ENCODE assay signal across 28 cellular contexts in genomic region chr17:34485999-34486398, GRCh38.
A peak's percentile ranks its signal among the peaks of the same experiment; 100 is the strongest.
DNase-seq lines count a peak whose midpoint lies in the region; ATAC-seq and TF ChIP-seq lines count a peak whose summit lies in the region.
"Had no signal": no experiment of that assay in that cellular context is flagged by ENCODE, and none has a peak within 500 bp of the region (broad histone marks: within the 10 kb centered on the region; RNA-seq: fewer than 3 reads in every experiment).

No MANE protein-coding gene starts in this region.

- H4K91ac ChIP-seq in IMR-90 (ENCODE audit: insufficient read depth, low read depth, low read length) = no peak overlapping the region

- H3K27me3 ChIP-seq in IMR-90 (ENCODE audit: control insufficient read depth, insufficient read depth, low read length) = no peaks in the 10 kb centered on the region
- peaks cover 13% of the 10 kb centered on the region; the same call in 1 of the 2 replicates for H3K27me3 ChIP-seq in GM23338 (ENCODE audit: insufficient read depth)
- H3K27me3 ChIP-seq: colonic mucosa had no signal

- H3K4me3 ChIP-seq in IMR-90 (ENCODE audit: insufficient read depth, low read depth, low read length) = no peak overlapping the region
- H3K4me3 ChIP-seq in GM23338 = no peak overlapping the region
- H3K4me3 ChIP-seq: adrenal gland, breast epithelium, colonic mucosa, esophagus muscularis mucosa, gastrocnemius medialis, lung, SJCRH30, tibial artery had no signal

- no peaks in the 10 kb centered on the region for H3K9me1 ChIP-seq in IMR-90 (ENCODE audit: insufficient read depth, low read length)

- in situ Hi-C loops in IMR-90 (cut with MboI; ENCODE audit: low sequenced_read_pairs) = no loop called here

- H3K9me2 ChIP-seq in GM23338 (ENCODE audit: insufficient read depth) = no peaks in the 10 kb centered on the region

- POLR2A ChIA-PET in IMR-90 (lab: Charles Lee; ENCODE audit: unreplicated experiment) = no interaction called here

- no peak overlapping the region for H2BK20ac ChIP-seq in IMR-90 (ENCODE audit: low read depth, low read length)

- ATAC-seq in IMR-90 (ENCODE audit: low read depth) (no peak), GM23338 (no peak), HG02852 (IDR thresholded peaks at IDR 0.05; ENCODE audit: unreplicated experiment) (no peak)
- ATAC-seq in activated T-helper 17 cell treated with anti-CD3 and anti-CD28 coated beads, Interleukin-2, amount 50 U/mL, for 72 hours (replicated peaks) = peak; percentile 48
- ATAC-seq: CD8-positive, alpha-beta T cell; effector memory CD8-positive, alpha-beta T cell; gastrocnemius medialis; T-helper 17 cell had no signal

- H2BK5ac ChIP-seq in IMR-90 (ENCODE audit: low read depth, low read length, poor library complexity, severe bottlenecking) = no peak overlapping the region

- no peak for DNase-seq in IMR-90
- DNase-seq in NOMO-1 (lab: John Stamatoyannopoulos, UW; ENCODE audit: unreplicated experiment in 2 of 2) = peak; percentile 84 to 93
- peak; percentile 57 for DNase-seq in medulla oblongata (ENCODE audit: extremely low spot score)
- DNase-seq in GM23338 (ENCODE audit: low spot score) = no peak
- no peak for DNase-seq in OCI-M2 (lab: John Stamatoyannopoulos, UW; ENCODE audit: unreplicated experiment)
- DNase-seq in HT-29 (ENCODE audit: low spot score) = no peak
- DNase-seq: activated CD4-positive, alpha-beta T cell treated with anti-CD3 and anti-CD28 coated beads, Interleukin-2, amount 10 ng/mL, durations not matched to agents 24 days and 14 days; activated effector memory CD4-positive, alpha-beta T cell treated with Interleukin-2 at 50 U/mL for 16 hours; adrenal gland; CD8-positive, alpha-beta T cell; colonic mucosa; DMS153; effector memory CD8-positive, alpha-beta T cell; gastrocnemius medialis; NCI-H1694; NCI-H2171; NCI-H526 treated with DMSO at 0.1 percent for 48 hours; SJCRH30; stimulated activated CD4-positive, alpha-beta T cell treated with anti-CD3 and anti-CD28 coated beads, Interleukin-4, amount 100 ng/mL, for 1 hour; T-helper 17 cell; tibial artery had no signal

- H3K27me3 Mint-ChIP-seq in activated T-helper 17 cell treated with anti-CD3 and anti-CD28 coated beads, Interleukin-2, amount 50 U/mL, for 72 hours = peaks cover 50% of the 10 kb centered on the region
- H3K27me3 Mint-ChIP-seq in GM23338 (ENCODE audit: insufficient read depth, low read depth, poor library complexity) = peaks cover 13% of the 10 kb centered on the region

- no peak for TF ChIP-seq RAD21 in IMR-90 (IDR thresholded peaks at IDR 0.05; ENCODE audit: low read length)

- dilution Hi-C loops in IMR-90 (cut with HindIII; ENCODE audit: low sequenced_read_pairs, unreplicated experiment) = no loop called here

- H3K9ac ChIP-seq in IMR-90 (ENCODE audit: low read depth, low read length) = no peak overlapping the region

- H3K27ac ChIP-seq in IMR-90 (ENCODE audit: insufficient read depth, low read length) (no peak overlapping the region), GM23338 (ENCODE audit: low read depth) (no peak overlapping the region)
- H3K27ac ChIP-seq: adrenal gland, breast epithelium, colonic mucosa, esophagus muscularis mucosa, gastrocnemius medialis, SJCRH30, tibial artery, VCaP had no signal

- no peaks in the 10 kb centered on the region for H3K4me1 Mint-ChIP-seq in activated T-helper 17 cell treated with anti-CD3 and anti-CD28 coated beads, Interleukin-2, amount 50 U/mL, for 72 hours
- H3K4me1 Mint-ChIP-seq in GM23338 = peaks cover 3% of the 10 kb centered on the region; the same call in 1 of the 3 replicates

- no peaks in the 10 kb centered on the region for H3K79me1 ChIP-seq in IMR-90 (ENCODE audit: low read depth in 1 of 2, low read length in 2 of 2)

- H3K36me3 ChIP-seq in IMR-90 (ENCODE audit: control insufficient read depth, insufficient read depth, low read length) (no peaks in the 10 kb centered on the region), GM23338 (ENCODE audit: insufficient read depth) (no peaks in the 10 kb centered on the region; the same call in 1 of the 2 replicates)
- H3K36me3 ChIP-seq: adrenal gland, breast epithelium, colonic mucosa, esophagus muscularis mucosa, gastrocnemius medialis, SJCRH30, tibial artery had no signal

- CTCF ChIA-PET in IMR-90 (lab: Yijun Ruan, JAX) = no interaction called here

- no peak overlapping the region for H3K4me3 Mint-ChIP-seq in activated T-helper 17 cell treated with anti-CD3 and anti-CD28 coated beads, Interleukin-2, amount 50 U/mL, for 72 hours
- no peak overlapping the region for H3K4me3 Mint-ChIP-seq in GM23338
- H3K4me3 Mint-ChIP-seq: activated CD4-positive, alpha-beta T cell treated with anti-CD3 and anti-CD28 coated beads, Interleukin-2, amount 10 ng/mL, durations not matched to agents 24 days and 14 days; CD8-positive, alpha-beta T cell; effector memory CD8-positive, alpha-beta T cell; stimulated activated naive CD8-positive, alpha-beta T cell treated with anti-CD3 and anti-CD28 coated beads, Interleukin-15, Interleukin-2, amounts not matched to agents 100 ng/mL and 50 ng/mL, for 24 hours; T-helper 17 cell had no signal

- H4K8ac ChIP-seq in IMR-90 (ENCODE audit: low read depth in 2 of 2, low read length in 2 of 2) = no peak overlapping the region

- H3K4me2 ChIP-seq in IMR-90 (ENCODE audit: low read depth, low read length) = no peak overlapping the region
- H3K4me2 ChIP-seq in GM23338 = no peak overlapping the region

- no peak for TF ChIP-seq POLR2A in IMR-90 (IDR thresholded peaks at IDR 0.05; ENCODE audit: low read depth, low read length)

- H3K27ac Mint-ChIP-seq in activated T-helper 17 cell treated with anti-CD3 and anti-CD28 coated beads, Interleukin-2, amount 50 U/mL, for 72 hours = no peak overlapping the region
- no peak overlapping the region for H3K27ac Mint-ChIP-seq in GM23338
- H3K27ac Mint-ChIP-seq: activated CD4-positive, alpha-beta T cell treated with anti-CD3 and anti-CD28 coated beads, Interleukin-2, amount 10 ng/mL, durations not matched to agents 24 days and 14 days; CD8-positive, alpha-beta T cell; effector memory CD8-positive, alpha-beta T cell; stimulated activated naive CD8-positive, alpha-beta T cell treated with anti-CD3 and anti-CD28 coated beads, Interleukin-15, Interleukin-2, amounts not matched to agents 100 ng/mL and 50 ng/mL, for 24 hours; T-helper 17 cell had no signal

- H3K79me2 ChIP-seq in GM23338 (replicated peaks; ENCODE audit: insufficient read depth) = no peaks in the 10 kb centered on the region

- no peak overlapping the region for H3K14ac ChIP-seq in IMR-90 (replicated peaks; ENCODE audit: low read depth, low read length)

- no peaks in the 10 kb centered on the region for H3K4me1 ChIP-seq in IMR-90 (ENCODE audit: control insufficient read depth, insufficient read depth, low read length)
- no peaks in the 10 kb centered on the region for H3K4me1 ChIP-seq in GM23338 (ENCODE audit: insufficient read depth)
- H3K4me1 ChIP-seq: adrenal gland, breast epithelium, colonic mucosa, esophagus muscularis mucosa, gastrocnemius medialis, SJCRH30, tibial artery had no signal

- no peak overlapping the region for H4K5ac ChIP-seq in IMR-90 (ENCODE audit: low read depth, low read length)

- H2AFZ ChIP-seq in IMR-90 (replicated peaks; ENCODE audit: low read length, poor library complexity) (no peak overlapping the region), GM23338 (no peak overlapping the region)

- H2AK5ac ChIP-seq in IMR-90 (ENCODE audit: low read depth, low read length) = no peak overlapping the region

- H2BK120ac ChIP-seq in IMR-90 (ENCODE audit: low read depth, low read length) = no peak overlapping the region

- H3K9me3 ChIP-seq in IMR-90 (ENCODE audit: control insufficient read depth, insufficient read depth, low read length) = no peaks in the 10 kb centered on the region
- H3K9me3 ChIP-seq: adrenal gland, breast epithelium, colonic mucosa, esophagus muscularis mucosa, gastrocnemius medialis, SJCRH30, tibial artery had no signal

- H4K20me1 ChIP-seq in IMR-90 (ENCODE audit: insufficient read depth, low read length) (no peaks in the 10 kb centered on the region), GM23338 (replicated peaks; ENCODE audit: insufficient read depth) (no peaks in the 10 kb centered on the region)

- 100% methylated on average over 1 of the region's 7 CpGs; no CpG with 5 or more reads in 1 of the 2 experiments for WGBS in IMR-90 (ENCODE audit: extremely low coverage in 2 of 2, insufficient read length in 1 of 2), 2 experiments

- no peaks in the 10 kb centered on the region for H3F3A ChIP-seq in GM23338 (replicated peaks; ENCODE audit: low read depth)

- H2BK15ac ChIP-seq in IMR-90 (ENCODE audit: low read depth, low read length) = no peak overlapping the region

- no peak overlapping the region for H3K23ac ChIP-seq in IMR-90 (ENCODE audit: low read depth, low read length)

- no peak overlapping the region for H3K56ac ChIP-seq in IMR-90 (ENCODE audit: extremely low read depth, insufficient read depth, low read length)

- H3K18ac ChIP-seq in IMR-90 (ENCODE audit: low read depth, low read length) = no peak overlapping the region

- H3K9me3 Mint-ChIP-seq in activated T-helper 17 cell treated with anti-CD3 and anti-CD28 coated beads, Interleukin-2, amount 50 U/mL, for 72 hours = no peaks in the 10 kb centered on the region
- no peaks in the 10 kb centered on the region for H3K9me3 Mint-ChIP-seq in GM23338
- H3K9me3 Mint-ChIP-seq: activated CD4-positive, alpha-beta T cell treated with anti-CD3 and anti-CD28 coated beads, Interleukin-2, amount 10 ng/mL, durations not matched to agents 24 days and 14 days; CD8-positive, alpha-beta T cell; effector memory CD8-positive, alpha-beta T cell; stimulated activated naive CD8-positive, alpha-beta T cell treated with anti-CD3 and anti-CD28 coated beads, Interleukin-15, Interleukin-2, amounts not matched to agents 100 ng/mL and 50 ng/mL, for 24 hours had no signal

- H2AK9ac ChIP-seq in IMR-90 (replicated peaks; ENCODE audit: low read depth, low read length, poor library complexity) = no peak overlapping the region

- no peaks in the 10 kb centered on the region for H3K36me3 Mint-ChIP-seq in activated T-helper 17 cell treated with anti-CD3 and anti-CD28 coated beads, Interleukin-2, amount 50 U/mL, for 72 hours (ENCODE audit: low read depth)
- H3K36me3 Mint-ChIP-seq in GM23338 (ENCODE audit: low read depth) = no peaks in the 10 kb centered on the region
- H3K36me3 Mint-ChIP-seq: CD8-positive, alpha-beta T cell had no signal

- intact Hi-C loops in IMR-90 (cut with micrococcal nuclease) = no loop called here

- no TSS peak for BruUV-seq in IMR-90 (replicated peaks; lab: Mats Ljungman, UMichigan)

- TF ChIP-seq CTCF in IMR-90 (conservative IDR thresholded peaks at IDR 0.05; ENCODE audit: low read depth, low read length) = no peak
- TF ChIP-seq CTCF in GM23338 (conservative IDR thresholded peaks at IDR 0.05; ENCODE audit: low read depth in 2 of 2) = no peak

- H3K4ac ChIP-seq in IMR-90 (ENCODE audit: low read depth, low read length) = no peak overlapping the region

TF ChIP-seq in IMR-90, 13 proteins besides CTCF, POLR2A, EP300 and RAD21 (continues in another document):
- TF ChIP-seq RCOR1 (IDR thresholded peaks at IDR 0.05; ENCODE audit: insufficient replicate concordance, low read length) = no peak
- TF ChIP-seq RFX5 (IDR thresholded peaks at IDR 0.05; ENCODE audit: low read depth, low read length) = no peak

TF ChIP-seq in GM23338, 12 proteins besides CTCF, POLR2A, EP300 and RAD21 (continues in another document):
- TF ChIP-seq STAT1 (IDR thresholded peaks at IDR 0.05; ENCODE audit: unreplicated experiment) = no peak
- no peak for TF ChIP-seq ZNF331 (CRISPR knock-in tag; IDR thresholded peaks at IDR 0.05; ENCODE audit: low read depth)
- no peak for TF ChIP-seq JUNB (IDR thresholded peaks at IDR 0.05; ENCODE audit: unreplicated experiment)

Comparison
In these comparisons a context has a peak if more than half of its experiments do, and no peak if none do; other contexts are left out.
1. DNase-seq: peak in NOMO-1 (2 of 2) and medulla oblongata (single experiment); none in IMR-90 (single experiment), GM23338 (single experiment), OCI-M2 (single experiment) and HT-29 (single experiment).